In the genomic region with DNA sequence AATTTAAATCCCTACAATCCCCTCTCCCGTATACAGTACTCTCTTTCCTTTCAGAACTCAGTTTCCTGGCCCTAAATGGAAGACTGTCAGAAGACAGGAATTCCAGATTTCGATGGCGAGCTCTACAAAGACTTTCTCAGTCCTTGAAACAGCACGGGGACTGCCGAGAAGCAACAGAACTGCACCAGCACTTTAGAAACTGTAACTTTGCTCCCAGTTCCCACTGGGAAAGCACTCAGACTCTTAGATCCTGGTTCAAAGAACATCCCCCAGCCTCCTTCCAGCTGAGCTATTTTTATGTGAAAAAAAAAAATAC, we compare ENCODE assay signal across 8 cellular contexts. TPM values are rescaled to one million over a fixed set of nuclear protein-coding genes. Genes with fewer than 3 reads are reported as not detected.
DNase-seq lines count a peak whose midpoint lies in the region; TF ChIP-seq lines count a peak whose summit lies in the region.
"Had no signal": no experiment of that assay in that cellular context is flagged by ENCODE, and none has a peak within 500 bp of the region (broad histone marks: within the 10 kb centered on the region; RNA-seq: fewer than 3 reads in every experiment).

No MANE protein-coding gene starts in this region.

- intact Hi-C loops in stomach (cut with DNase I; ENCODE audit: low total_unique reads) (no loop called here), OCI-LY7 (cut with micrococcal nuclease; ENCODE audit: unreplicated experiment) (loop anchor here (10.0 kb wide), 1 partner anchor 179 kb away; no protein-coding TSS in a partner anchor)

- H3K9me3 ChIP-seq in HUES64 (ENCODE audit: insufficient read depth, low read depth, low read length) (no peaks in the 10 kb centered on the region), stomach (no peaks in the 10 kb centered on the region), OCI-LY7 (ENCODE audit: low read length) (no peaks in the 10 kb centered on the region)

- H3K4me1 ChIP-seq in HUES64 (ENCODE audit: insufficient read depth, low read length) (peaks cover 35% of the 10 kb centered on the region), stomach (peaks cover 36 to 76% (median 66%) of the 10 kb centered on the region in 4 donors), OCI-LY7 (ENCODE audit: insufficient read depth, low read length, poor library complexity, severe bottlenecking) (peaks cover 6% of the 10 kb centered on the region)

- no peaks in the 10 kb centered on the region for H3K79me2 ChIP-seq in OCI-LY7 (ENCODE audit: insufficient read depth, low read depth, low read length)

- H3K4me2 ChIP-seq in OCI-LY7 (ENCODE audit: low read length) = no peak overlapping the region

- in situ Hi-C loops in astrocyte of the cerebellum (cut with HindIII; ENCODE audit: low sequenced_read_pairs) = loop anchor here (5.0 kb wide), 1 partner anchor 46 kb away; no protein-coding TSS in a partner anchor

- H3K36me3 ChIP-seq in HUES64 (ENCODE audit: insufficient read depth, low read length) (peaks cover 7% of the 10 kb centered on the region), kidney epithelial cell (ENCODE audit: control insufficient read depth, insufficient read depth, low read length) (no peaks in the 10 kb centered on the region), stomach (no peaks in the 10 kb centered on the region), OCI-LY7 (ENCODE audit: insufficient read depth, low read length) (no peaks in the 10 kb centered on the region)

- DNase-seq in astrocyte of the cerebellum (ENCODE audit: low read depth) = no peak
- no peak for DNase-seq in kidney epithelial cell (ENCODE audit: low read depth)
- no peak for DNase-seq in stomach
- no peak for DNase-seq in GDM1 (lab: John Stamatoyannopoulos, UW)
- no peak for DNase-seq in OCI-LY7 (ENCODE audit: low spot score)
- no peak for DNase-seq in dedifferentiated amniotic fluid mesenchymal stem cell (ENCODE audit: extremely low spot score)

- no peak overlapping the region for H3K9ac ChIP-seq in HUES64 (ENCODE audit: low read depth, low read length)

- TF ChIP-seq EP300 in stomach (IDR thresholded peaks at IDR 0.05) = no peak

- H2AFZ ChIP-seq in OCI-LY7 (ENCODE audit: low read length) = no peak overlapping the region

- H3K9me2 ChIP-seq in OCI-LY7 (ENCODE audit: insufficient read depth, low read length) = no peaks in the 10 kb centered on the region

- peak overlapping the region; percentile 84 for H3K4me3 ChIP-seq in HUES64 (ENCODE audit: low read length)
- H3K4me3 ChIP-seq in astrocyte of the cerebellum (ENCODE audit: low read depth, low read length) = peak overlapping the region; percentile 87
- peak overlapping the region; percentile 92 for H3K4me3 ChIP-seq in kidney epithelial cell (ENCODE audit: low read depth, low read length)
- H3K4me3 ChIP-seq in stomach = peak overlapping the region; percentile 85 to 99 (median 98)
- H3K4me3 ChIP-seq in OCI-LY7 (ENCODE audit: low read depth, low read length, poor library complexity, severe bottlenecking) = no peak overlapping the region

- no peak for TF ChIP-seq POLR2A in stomach (IDR thresholded peaks at IDR 0.05)

- no peak for TF ChIP-seq CTCF in astrocyte of the cerebellum (IDR thresholded peaks at IDR 0.05; ENCODE audit: low read depth, low read length, missing control alignments)
- no peak for TF ChIP-seq CTCF in kidney epithelial cell (IDR thresholded peaks at IDR 0.05; ENCODE audit: insufficient read depth, low read length, poor library complexity, severe bottlenecking)
- TF ChIP-seq CTCF in stomach (IDR thresholded peaks at IDR 0.05) = no peak
- TF ChIP-seq CTCF in OCI-LY7 (conservative IDR thresholded peaks at IDR 0.05; ENCODE audit: low read length) = no peak

- 59% methylated on average over 5 of the region's 5 CpGs for WGBS in HUES64
- WGBS in stomach, 5 donors = 40 to 66% (median 54%) methylated on average over 5 of the region's 5 CpGs

- H3K27ac ChIP-seq in HUES64 (ENCODE audit: low read depth, low read length) (no peak overlapping the region), stomach (peak overlapping the region; percentile 92 to 96 (median 94)), OCI-LY7 (ENCODE audit: low read depth, low read length, poor library complexity, severe bottlenecking) (no peak overlapping the region)

- BruUV-seq in OCI-LY7 (replicated peaks; lab: Mats Ljungman, UMichigan) = no TSS peak

- CTCF ChIA-PET in OCI-LY7 (lab: Charles Lee; ENCODE audit: unreplicated experiment) = interaction anchor here (7.2 kb wide), 1 partner anchor 35 kb away, joined by 68 read pairs; no protein-coding TSS in a partner anchor

- POLR2A ChIA-PET in OCI-LY7 (lab: Charles Lee) = interaction anchor here (0.7 to 1.1 kb wide), 2 partner anchors 11 to 35 kb away, joined by 3 to 5 read pairs; no protein-coding TSS in a partner anchor

- H4K20me1 ChIP-seq in OCI-LY7 (ENCODE audit: insufficient read depth, low read length) = no peaks in the 10 kb centered on the region

- H3K27me3 ChIP-seq in HUES64 (ENCODE audit: insufficient read depth, low read length) (no peaks in the 10 kb centered on the region), kidney epithelial cell (ENCODE audit: control insufficient read depth, insufficient read depth, low read length) (no peaks in the 10 kb centered on the region), stomach (no peaks in the 10 kb centered on the region)

RNA-seq across cellular contexts. Expression of gene PXN, which starts 1.8 kb away (rescaled TPM):
- polyA plus RNA-seq in HUES64 (2013, experiment 1 of 2) = 46.3 TPM
- polyA plus RNA-seq in HUES64 (2013, experiment 2 of 2) = 52.9 TPM
- total RNA-seq in kidney epithelial cell (88.1 and 94.3 TPM in 2 replicates), stomach (100 to 1,000 TPM in 1 of 5 donors, 10 to 100 TPM in 4; 39.7 to 129 (median 58.9) TPM), OCI-LY7 (2022) (22.9 and 25.9 TPM in 2 replicates)
- polyA plus RNA-seq in stomach = 10 to 100 TPM; 27.2 to 46.7 (median 33.6) TPM
- 5.5 and 8.6 TPM in 2 replicates for total RNA-seq in OCI-LY7 (2014; rRNA removed; shearing (Covaris generic))

RNA-seq across cellular contexts. Expression of gene RNU4-2, which starts 28.0 kb away (rescaled TPM):
- 11,225 TPM for polyA plus RNA-seq in HUES64 (2013, experiment 1 of 2)
- polyA plus RNA-seq in HUES64 (2013, experiment 2 of 2) = 13,281 TPM
- total RNA-seq in kidney epithelial cell (under 0.01 TPM in 2 replicates), stomach (under 1 TPM; under 0.01 TPM), OCI-LY7 (2022) (1,646 and 3,315 TPM in 2 replicates)
- polyA plus RNA-seq in stomach = not detected
- total RNA-seq in OCI-LY7 (2014; rRNA removed; shearing (Covaris generic)) = under 0.01 TPM in 1 of 2 replicates, not detected in the other
- total RNA-seq: HT1080 had no signal

RNA-seq across cellular contexts. Expression of gene RNU4-1, which starts 29.4 kb away (rescaled TPM):
- 10,262 TPM for polyA plus RNA-seq in HUES64 (2013, experiment 1 of 2)
- 12,216 TPM for polyA plus RNA-seq in HUES64 (2013, experiment 2 of 2)
- total RNA-seq in kidney epithelial cell (under 0.01 TPM in 1 of 2 replicates, not detected in the other), stomach (under 1 TPM in 4 of 5 donors, not detected in 1; under 0.01 TPM), OCI-LY7 (2022) (1,670 and 3,289 TPM in 2 replicates)
- polyA plus RNA-seq in stomach = not detected
- under 0.01 TPM in 1 of 2 replicates, not detected in the other for total RNA-seq in OCI-LY7 (2014; rRNA removed; shearing (Covaris generic))
- total RNA-seq: HT1080 had no signal

RNA-seq across cellular contexts. Expression of gene SIRT4, which starts 38.4 kb away (rescaled TPM):
- polyA plus RNA-seq in HUES64 (2013, experiment 1 of 2) = 0.85 TPM
- 2.0 TPM for polyA plus RNA-seq in HUES64 (2013, experiment 2 of 2)
- total RNA-seq in kidney epithelial cell = 0.29 and 2.3 TPM in 2 replicates
- 1 to 10 TPM in 4 of 5 donors, not detected in 1; 2.8 to 6.2 (median 5.3) TPM for total RNA-seq in stomach
- polyA plus RNA-seq in stomach = 1 to 10 TPM in 2 of 3 donors, not detected in 1; 1.3 to 2.2 TPM
- 0.54 and 2.1 TPM in 2 replicates for total RNA-seq in OCI-LY7 (2014; rRNA removed; shearing (Covaris generic))
- total RNA-seq in OCI-LY7 (2022) = 1.4 and 2.2 TPM in 2 replicates

Comparison
In these comparisons a context has a peak if more than half of its experiments do, and no peak if none do; other contexts are left out.
1. H3K27ac ChIP-seq: peak in stomach (5 of 5); none in HUES64 (single experiment) and OCI-LY7 (single experiment).